In the genomic region with DNA sequence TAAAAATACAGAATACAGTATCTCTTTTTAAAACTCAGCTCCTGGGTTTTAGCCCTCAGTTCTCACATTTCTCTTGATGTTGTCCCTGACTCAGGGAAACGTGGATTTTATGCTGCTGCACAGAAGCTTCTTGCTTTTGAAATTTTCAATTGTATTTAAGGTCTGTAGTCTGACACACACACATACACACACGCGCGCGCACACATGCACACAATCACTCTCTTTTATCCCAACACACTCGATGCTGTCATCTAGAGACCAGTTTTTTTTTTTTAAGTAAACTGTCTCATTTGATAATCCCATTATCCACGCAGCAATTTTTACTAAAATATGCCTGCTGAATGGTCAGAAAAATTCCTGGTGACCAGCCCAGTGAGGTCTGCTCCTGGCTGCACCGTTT, we compare ENCODE assay signal across 17 cellular contexts.
"Had no signal": no experiment of that assay in that cellular context is flagged by ENCODE, and none has a peak within 500 bp of the region (broad histone marks: within the 10 kb centered on the region; RNA-seq: fewer than 3 reads in every experiment).

No MANE protein-coding gene starts in this region.

- H3K27ac ChIP-seq: body of pancreas, psoas muscle, right lobe of liver, spleen, suprapubic skin had no signal

- H3K9me3 Mint-ChIP-seq: activated naive CD4-positive, alpha-beta T cell treated with anti-CD3 and anti-CD28 coated beads, Interleukin-2, amount 10 ng/mL, durations not matched to agents 7 days and 5 days; activated T-helper 2 cell treated with anti-CD3 and anti-CD28 coated beads, Interferon-gamma antibody, Interleukin-2, Interleukin-4, amounts not matched to agents 10 μg/mL and 5 μg/mL and 100 μg/mL, durations not matched to agents 14 hours and 24 hours and 36 hours; central memory CD8-positive, alpha-beta T cell; naive thymus-derived CD8-positive, alpha-beta T cell; type B pancreatic cell; WTC11 had no signal

- H3K27ac Mint-ChIP-seq: activated naive CD4-positive, alpha-beta T cell treated with anti-CD3 and anti-CD28 coated beads, Interleukin-2, amount 10 ng/mL, durations not matched to agents 7 days and 5 days; activated T-helper 2 cell treated with anti-CD3 and anti-CD28 coated beads, Interferon-gamma antibody, Interleukin-2, Interleukin-4, amounts not matched to agents 10 μg/mL and 5 μg/mL and 100 μg/mL, durations not matched to agents 14 hours and 24 hours and 36 hours; type B pancreatic cell; WTC11 had no signal

- H3K27me3 Mint-ChIP-seq: activated naive CD4-positive, alpha-beta T cell treated with anti-CD3 and anti-CD28 coated beads, Interleukin-2, amount 10 ng/mL, durations not matched to agents 7 days and 5 days; central memory CD8-positive, alpha-beta T cell; naive thymus-derived CD8-positive, alpha-beta T cell; type B pancreatic cell had no signal

- DNase-seq: activated CD4-positive, alpha-beta T cell treated with anti-CD3 and anti-CD28 coated beads, Interleukin-2, amount 50 U/mL, for 1 hour; activated naive CD4-positive, alpha-beta T cell treated with anti-CD3 and anti-CD28 coated beads, Interleukin-2, amount 10 ng/mL, durations not matched to agents 7 days and 5 days; body of pancreas; erythroblast; naive thymus-derived CD8-positive, alpha-beta T cell; occipital lobe; psoas muscle; right lobe of liver; spleen; stimulated activated CD4-positive, alpha-beta T cell treated with anti-CD3 and anti-CD28 coated beads, Interleukin-1b, Interleukin-23, amount 100 ng/mL, for 48 hours; stimulated activated naive CD4-positive, alpha-beta T cell treated with Interleukin-2 at 50 U/mL for 16 hours; T1000 had no signal

- H3K4me3 Mint-ChIP-seq: activated naive CD4-positive, alpha-beta T cell treated with anti-CD3 and anti-CD28 coated beads, Interleukin-2, amount 10 ng/mL, durations not matched to agents 7 days and 5 days; central memory CD8-positive, alpha-beta T cell; naive thymus-derived CD8-positive, alpha-beta T cell; type B pancreatic cell; WTC11 had no signal

- ATAC-seq: body of pancreas; naive thymus-derived CD8-positive, alpha-beta T cell; psoas muscle; right lobe of liver; WTC11 had no signal
